Comparison of ENCODE assay signal across 8 cellular contexts in genomic region chr15:42495361-42496212, GRCh38. TPM values are rescaled to one million over a fixed set of nuclear protein-coding genes. Genes with fewer than 3 reads are reported as not detected.
DNase-seq lines count a peak whose midpoint lies in the region; ATAC-seq and TF ChIP-seq lines count a peak whose summit lies in the region.

TSS of gene SNAP23 (plus strand) at chr15:42495634. CDS start at chr15:42511847, 16,213 bp downstream.

- H3K9ac ChIP-seq in adipocyte (ENCODE audit: low read length) (peak within 1 kb of the TSS; percentile 95), parathyroid adenoma (no peak within 1 kb of the TSS)

- H3K4me3 ChIP-seq in adipocyte (ENCODE audit: low read length), result peak within 1 kb of the TSS; percentile 96
- H3K4me3 ChIP-seq in cardiac muscle cell, result peak within 1 kb of the TSS; percentile 44
- H3K4me3 ChIP-seq in parathyroid adenoma (ENCODE audit: low read depth, low read length), result peak within 1 kb of the TSS; percentile 92
- peak within 1 kb of the TSS; percentile 78 to 86 for H3K4me3 ChIP-seq in tibial artery

- H3K36me3 ChIP-seq in adipocyte (ENCODE audit: control insufficient read depth, insufficient read depth, low read length, severe bottlenecking) (no peaks in the 10 kb centered on the region), cardiac muscle cell (no peaks in the 10 kb centered on the region), parathyroid adenoma (ENCODE audit: control insufficient read depth, insufficient read depth, low read length) (no peaks in the 10 kb centered on the region), tibial artery (no peaks in the 10 kb centered on the region)

- H3K79me2 ChIP-seq in parathyroid adenoma, result peaks cover 3% of the 10 kb centered on the region

- no peak for TF ChIP-seq CTCF in cardiac muscle cell (IDR thresholded peaks at IDR 0.05; ENCODE audit: low read depth, low read length)
- no peak for TF ChIP-seq CTCF in parathyroid adenoma (IDR thresholded peaks at IDR 0.05)
- TF ChIP-seq CTCF in tibial artery (IDR thresholded peaks at IDR 0.05), result no peak

- peak; percentile 79 for TF ChIP-seq POLR2A in GM10847 (IDR thresholded peaks at IDR 0.05; ENCODE audit: extremely low read depth, insufficient read length)

- peak within 1 kb of the TSS; percentile 75 for H2AFZ ChIP-seq in parathyroid adenoma

- intact Hi-C loops in tibial artery (cut with DNase I; ENCODE audit: low total_unique reads), result no loop called here

- peak within 1 kb of the TSS; percentile 85 for H3K4me2 ChIP-seq in parathyroid adenoma (ENCODE audit: low read length)

- H3K9me3 ChIP-seq in adipocyte (ENCODE audit: control insufficient read depth, low read length), result no peaks in the 10 kb centered on the region
- no peaks in the 10 kb centered on the region for H3K9me3 ChIP-seq in cardiac muscle cell (ENCODE audit: low read depth)
- H3K9me3 ChIP-seq in parathyroid adenoma (ENCODE audit: control insufficient read depth, low read length), result no peaks in the 10 kb centered on the region
- H3K9me3 ChIP-seq in tibial artery, result no peaks in the 10 kb centered on the region

- H3K27me3 ChIP-seq in adipocyte (replicated peaks; ENCODE audit: control insufficient read depth, insufficient read depth, low read length), result no peaks in the 10 kb centered on the region
- H3K27me3 ChIP-seq in cardiac muscle cell, result no peaks in the 10 kb centered on the region
- no peaks in the 10 kb centered on the region for H3K27me3 ChIP-seq in parathyroid adenoma (ENCODE audit: control insufficient read depth, insufficient read depth, low read length)
- H3K27me3 ChIP-seq in tibial artery, result no peaks in the 10 kb centered on the region

- DNase-seq in NCI-H1417 treated with DMSO at 0.1 percent for 48 hours (lab: John Stamatoyannopoulos, UW) (peak; percentile 12), T follicular helper cell (ENCODE audit: low read depth) (peak; percentile 74), adipocyte (ENCODE audit: low read depth) (peak; percentile 98), cardiac muscle cell (ENCODE audit: low read depth in 1 of 2, low spot score in 1 of 2) (peak; percentile 96 to 97), tibial artery (peak; percentile 97)

- H3K4me1 ChIP-seq in adipocyte (ENCODE audit: control insufficient read depth, insufficient read depth, low read length) (peaks cover 26% of the 10 kb centered on the region), cardiac muscle cell (ENCODE audit: low read depth) (no peaks in the 10 kb centered on the region), parathyroid adenoma (peaks cover 5% of the 10 kb centered on the region), tibial artery (peaks cover 3 to 73% (median 32%) of the 10 kb centered on the region in 4 donors)

- H3K27ac ChIP-seq in cardiac muscle cell, result peak within 1 kb of the TSS; percentile 85
- peak within 1 kb of the TSS; percentile 80 for H3K27ac ChIP-seq in parathyroid adenoma
- H3K27ac ChIP-seq in tibial artery, result peak within 1 kb of the TSS; percentile 94 to 97

- peak; percentile 77 for ATAC-seq in HG02763 (IDR thresholded peaks at IDR 0.05; ENCODE audit: unreplicated experiment)

RNA-seq across cellular contexts. Expression of gene SNAP23, which starts in this region (rescaled TPM):
- total RNA-seq in cardiac muscle cell, result 13.3 and 30.2 TPM in 2 replicates
- polyA plus RNA-seq in cardiac muscle cell, result 17.8 and 31.2 TPM in 2 replicates

Comparison
In these comparisons a context has a peak if more than half of its experiments do, and no peak if none do; other contexts are left out.
1. Peak in every context shown above with its lines: DNase-seq, ATAC-seq, H3K4me3 ChIP-seq and H3K27ac ChIP-seq.
2. DNase-seq: peak in every context shown above with its lines; median percentile 98 in adipocyte; 97 in tibial artery; 96 in cardiac muscle cell; 74 in T follicular helper cell; 12 in NCI-H1417 treated with DMSO at 0.1 percent for 48 hours.
3. H3K4me3 ChIP-seq: peak in every context shown above with its lines; median percentile 96 in adipocyte; 92 in parathyroid adenoma; 82 in tibial artery; 44 in cardiac muscle cell.